Comparison of ENCODE assay signal across 8 cellular contexts in the genomic region with DNA sequence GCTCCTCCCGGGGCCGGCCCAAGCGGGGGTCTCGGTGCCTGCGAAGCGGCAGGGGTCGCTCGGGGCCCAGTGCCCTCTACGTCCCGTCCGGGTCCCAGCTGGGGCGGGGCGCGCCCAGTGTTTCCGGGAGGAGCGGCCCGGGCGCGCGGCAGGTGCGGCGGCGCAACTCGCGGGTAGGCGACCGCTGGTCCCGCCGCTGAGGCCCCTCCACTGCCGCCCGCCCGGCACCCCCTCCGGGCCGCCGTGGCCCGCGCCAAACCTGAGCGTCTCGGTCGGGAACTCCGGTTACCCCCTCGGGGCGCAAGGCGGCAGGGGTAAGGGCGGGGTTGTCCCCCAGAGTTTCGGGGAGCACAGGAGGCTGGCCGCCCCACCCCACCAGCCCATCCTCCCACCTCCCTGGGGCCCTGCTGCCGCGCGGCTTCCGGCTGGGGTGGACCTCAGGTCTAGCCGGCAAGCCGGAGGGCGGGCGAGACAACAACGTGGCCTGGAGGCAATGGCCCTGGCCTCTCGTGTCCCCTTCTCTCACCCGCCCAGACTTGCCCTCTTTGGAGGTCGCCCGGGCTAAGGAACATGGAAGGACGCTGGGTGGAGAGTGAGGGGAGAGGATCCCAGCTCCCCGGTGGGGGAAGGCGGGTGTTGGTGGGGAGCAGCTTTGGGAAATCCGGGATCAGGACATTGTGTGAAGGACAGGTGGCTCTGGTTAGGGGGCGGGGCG. TPM values are rescaled to one million over a fixed set of nuclear protein-coding genes. Genes with fewer than 3 reads are reported as not detected.
DNase-seq lines count a peak whose midpoint lies in the region; ATAC-seq and TF ChIP-seq lines count a peak whose summit lies in the region.

No MANE protein-coding gene starts in this region.

- H3K27ac Mint-ChIP-seq in activated naive CD4-positive, alpha-beta T cell treated with anti-CD3 and anti-CD28 coated beads, Interleukin-2, amount 50 U/mL, for 72 hours = no peak overlapping the region

- peak overlapping the region in 2 of 3 donors; percentile 28 to 33 for H3K27ac ChIP-seq in right lobe of liver

- 20% methylated on average over 12 of the region's 66 CpGs for WGBS in right lobe of liver (ENCODE audit: insufficient coverage, low coverage, low lambda C conversion rate, missing lambda C conversion rate)

- peak; percentile 83 for DNase-seq in GM13976 (ENCODE audit: low spot score)
- DNase-seq in activated naive CD4-positive, alpha-beta T cell treated with anti-CD3 and anti-CD28 coated beads, Interleukin-2, amount 50 U/mL, for 72 hours (ENCODE audit: low spot score in 2 of 2) = no peak
- DNase-seq in right lobe of liver = no peak

- intact Hi-C loops in right lobe of liver (cut with DNase I) = no loop called here

- TF ChIP-seq CTCF in GM13976 (IDR thresholded peaks at IDR 0.05; ENCODE audit: borderline replicate concordance, control extremely low read depth, extremely low read depth, insufficient read depth, missing control alignments) = no peak
- TF ChIP-seq CTCF in right lobe of liver (IDR thresholded peaks at IDR 0.05) = no peak

- H3K4me1 ChIP-seq in right lobe of liver = peaks cover 0 to 67% (median 34%) of the 10 kb centered on the region in 4 donors

- peak overlapping the region; percentile 20 to 48 (median 25) for H3K4me3 ChIP-seq in right lobe of liver

- no peaks in the 10 kb centered on the region for H3K9me3 ChIP-seq in right lobe of liver

- ATAC-seq in HG03064 (IDR thresholded peaks at IDR 0.05; ENCODE audit: low read depth, unreplicated experiment) (peak; percentile 37), right lobe of liver (peak in 1 of 4 donors; percentile 4), HG02870 (IDR thresholded peaks at IDR 0.05; ENCODE audit: unreplicated experiment) (no peak), HG03571 (IDR thresholded peaks at IDR 0.05; ENCODE audit: unreplicated experiment) (no peak), HG03521 (IDR thresholded peaks at IDR 0.05; ENCODE audit: unreplicated experiment) (no peak), GM21423 (IDR thresholded peaks at IDR 0.05; ENCODE audit: unreplicated experiment) (no peak)
- peak; percentile 4 to 49 for ATAC-seq in activated naive CD4-positive, alpha-beta T cell treated with anti-CD3 and anti-CD28 coated beads, Interleukin-2, amount 50 U/mL, for 72 hours

- in situ Hi-C loops in GM13976 (cut with MboI; ENCODE audit: low sequenced_read_pairs, unreplicated experiment) = no loop called here

- TF ChIP-seq POLR2A in right lobe of liver (IDR thresholded peaks at IDR 0.05) = no peak

- peaks cover 0 to 22% (median 7%) of the 10 kb centered on the region in 4 donors for H3K36me3 ChIP-seq in right lobe of liver

- H3K36me3 Mint-ChIP-seq in activated naive CD4-positive, alpha-beta T cell treated with anti-CD3 and anti-CD28 coated beads, Interleukin-2, amount 50 U/mL, for 72 hours = peaks cover 5 to 7% of the 10 kb centered on the region in 2 donors

- no peaks in the 10 kb centered on the region for H3K27me3 ChIP-seq in right lobe of liver

- H3K9me3 Mint-ChIP-seq in activated naive CD4-positive, alpha-beta T cell treated with anti-CD3 and anti-CD28 coated beads, Interleukin-2, amount 50 U/mL, for 72 hours = no peaks in the 10 kb centered on the region

RNA-seq across cellular contexts. Expression of a gene that starts 0.4 kb away (rescaled TPM):
- total RNA-seq in activated naive CD4-positive, alpha-beta T cell treated with anti-CD3 and anti-CD28 coated beads, Interleukin-2, amount 50 U/mL, for 72 hours = 1 to 10 TPM in 1 of 2 donors, under 1 TPM in 1; 0.66 to 1.9 TPM
- 1 to 10 TPM; 2.2 to 4.0 (median 3.1) TPM for total RNA-seq in right lobe of liver

RNA-seq across cellular contexts. Expression of a gene that starts 5.4 kb away (rescaled TPM):
- total RNA-seq in activated naive CD4-positive, alpha-beta T cell treated with anti-CD3 and anti-CD28 coated beads, Interleukin-2, amount 50 U/mL, for 72 hours = 10 to 100 TPM; 42.8 to 46.0 TPM
- 100 to 1,000 TPM in 5 of 6 experiments, 10 to 100 TPM in 1; 70.8 to 156 (median 135) TPM for total RNA-seq in right lobe of liver

RNA-seq across cellular contexts. Expression of a gene that starts 8.6 kb away (rescaled TPM):
- total RNA-seq in activated naive CD4-positive, alpha-beta T cell treated with anti-CD3 and anti-CD28 coated beads, Interleukin-2, amount 50 U/mL, for 72 hours = 10 to 100 TPM; 24.5 to 49.1 TPM
- total RNA-seq in right lobe of liver = 10 to 100 TPM; 33.2 to 97.1 (median 69.6) TPM

RNA-seq across cellular contexts. Expression of a gene that starts 15.0 kb away (rescaled TPM):
- total RNA-seq in activated naive CD4-positive, alpha-beta T cell treated with anti-CD3 and anti-CD28 coated beads, Interleukin-2, amount 50 U/mL, for 72 hours = 10 to 100 TPM; 50.4 to 95.1 TPM
- total RNA-seq in right lobe of liver = 10 to 100 TPM; 34.5 to 88.1 (median 72.9) TPM

RNA-seq across cellular contexts. Expression of a gene that starts 15.3 kb away (rescaled TPM):
- 10 to 100 TPM; 12.6 to 18.9 TPM for total RNA-seq in activated naive CD4-positive, alpha-beta T cell treated with anti-CD3 and anti-CD28 coated beads, Interleukin-2, amount 50 U/mL, for 72 hours
- total RNA-seq in right lobe of liver = 10 to 100 TPM; 14.9 to 80.6 (median 30.5) TPM

Comparison
In these comparisons a context has a peak if more than half of its experiments do, and no peak if none do; other contexts are left out.
1. ATAC-seq: peak in HG03064 (single experiment) and activated naive CD4-positive, alpha-beta T cell treated with anti-CD3 and anti-CD28 coated beads, Interleukin-2, amount 50 U/mL, for 72 hours (2 of 2); none in HG02870 (single experiment), HG03571 (single experiment), HG03521 (single experiment) and GM21423 (single experiment).